1 cellular context compared by ENCODE assay signal in the genomic region with DNA sequence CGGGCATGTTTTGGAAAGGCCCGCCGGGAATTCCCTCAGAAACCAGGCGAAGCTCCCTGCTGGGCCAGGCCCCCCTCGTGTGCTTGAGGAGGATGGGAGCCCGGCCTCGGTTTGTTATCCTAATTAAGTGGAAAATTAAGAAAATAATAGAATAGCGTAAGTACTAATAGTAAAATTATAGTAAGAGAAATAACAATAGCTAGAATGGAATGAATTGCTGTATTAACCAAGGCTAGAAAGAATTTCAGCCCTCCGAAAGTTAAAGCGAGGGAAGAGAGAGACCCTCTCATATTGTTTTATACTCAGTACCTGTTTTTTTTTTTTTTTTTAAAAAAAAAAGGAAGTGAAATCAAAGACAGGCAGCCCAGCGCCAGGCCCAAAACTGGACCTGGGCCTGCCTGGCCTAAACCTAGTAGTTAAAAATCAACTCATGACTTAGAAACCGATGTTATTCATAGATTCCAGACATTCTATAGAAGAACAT.
TF ChIP-seq lines count a peak whose summit lies in the region.

No MANE protein-coding gene starts in this region.

TF ChIP-seq in SK-N-SH, 30 proteins besides CTCF, POLR2A, EP300 and RAD21 (continued from another document):
- TF ChIP-seq MEF2A (IDR thresholded peaks at IDR 0.05; ENCODE audit: borderline replicate concordance, low read depth): 0 out of 2 replicates have a peak, but pooled peaks have one; percentile 3
